8 cellular contexts compared by ENCODE assay signal in genomic region chr15:81106560-81106959, GRCh38. TPM values are rescaled to one million over a fixed set of nuclear protein-coding genes. Genes with fewer than 3 reads are reported as not detected.
A peak's percentile ranks its signal among the peaks of the same experiment; 100 is the strongest.
DNase-seq lines count a peak whose midpoint lies in the region; ATAC-seq, FAIRE-seq and TF ChIP-seq lines count a peak whose summit lies in the region.

No MANE protein-coding gene starts in this region.

- CTCF ChIA-PET in GM10248 (lab: Yijun Ruan, JAX) = interaction anchor here (0.6 to 23.2 kb wide), 27 partner anchors 8 to 274 kb away, joined by 3 to 455 read pairs (median 5); no protein-coding TSS in a partner anchor

- H3K36me3 ChIP-seq in bronchial epithelial cell (ENCODE audit: control insufficient read depth, insufficient read depth, low read length) = no peaks in the 10 kb centered on the region

- ATAC-seq in HG02623 (IDR thresholded peaks at IDR 0.05; ENCODE audit: unreplicated experiment) = no peak

- DNase-seq in A172 (ENCODE audit: low spot score) (peak; percentile 69), GM10248 (ENCODE audit: extremely low spot score) (peak; percentile 72), NCI-H128 (lab: John Stamatoyannopoulos, UW; ENCODE audit: unreplicated experiment) (peak; percentile 11), T-helper 1 cell (peak in 3 of 5 donors; percentile 19 to 53 (median 19)), bronchial epithelial cell (ENCODE audit: low read depth) (peak; percentile 71), kidney glomerular epithelial cell (lab: John Stamatoyannopoulos, UW) (peak; percentile 40)
- DNase-seq in stimulated activated CD4-positive, alpha-beta T cell treated with anti-CD3 and anti-CD28 coated beads, Interleukin-4, amount 100 ng/mL, for 4 hours = peak; percentile 13 to 14

- TF ChIP-seq CTCF in GM10248 (IDR thresholded peaks at IDR 0.05; ENCODE audit: control extremely low read depth, extremely low read depth, low read depth, missing control alignments) (peak; percentile 80), bronchial epithelial cell (IDR thresholded peaks at IDR 0.05; ENCODE audit: insufficient read depth, low read length, severe bottlenecking) (peak; percentile 73)

- peak; percentile 66 for FAIRE-seq in bronchial epithelial cell (lab: Jason Lieb, UNC)

- H3K4me3 ChIP-seq in bronchial epithelial cell (ENCODE audit: low read depth, low read length) = no peak overlapping the region

- POLR2A ChIA-PET in GM10248 (lab: Yijun Ruan, JAX) = no interaction called here

- no peaks in the 10 kb centered on the region for H3K27me3 ChIP-seq in bronchial epithelial cell (ENCODE audit: control insufficient read depth, insufficient read depth, low read length)

RNA-seq across cellular contexts. Expression of gene CFAP161, which starts 27.5 kb away (rescaled TPM):
- total RNA-seq in A172 (2014; rRNA removed; shearing (Covaris generic)) = not detected in 2 replicates
- total RNA-seq in bronchial epithelial cell = 0.26 TPM in 1 of 2 replicates, not detected in the other

Comparison
In these comparisons a context has a peak if more than half of its experiments do, and no peak if none do; other contexts are left out.
1. DNase-seq: peak in every context shown above with its lines; median percentile 72 in GM10248; 71 in bronchial epithelial cell; 69 in A172; 40 in kidney glomerular epithelial cell; 19 in T-helper 1 cell; 14 in stimulated activated CD4-positive, alpha-beta T cell treated with anti-CD3 and anti-CD28 coated beads, Interleukin-4, amount 100 ng/mL, for 4 hours; 11 in NCI-H128.